ENCODE assay signal across 12 cellular contexts in the genomic region with DNA sequence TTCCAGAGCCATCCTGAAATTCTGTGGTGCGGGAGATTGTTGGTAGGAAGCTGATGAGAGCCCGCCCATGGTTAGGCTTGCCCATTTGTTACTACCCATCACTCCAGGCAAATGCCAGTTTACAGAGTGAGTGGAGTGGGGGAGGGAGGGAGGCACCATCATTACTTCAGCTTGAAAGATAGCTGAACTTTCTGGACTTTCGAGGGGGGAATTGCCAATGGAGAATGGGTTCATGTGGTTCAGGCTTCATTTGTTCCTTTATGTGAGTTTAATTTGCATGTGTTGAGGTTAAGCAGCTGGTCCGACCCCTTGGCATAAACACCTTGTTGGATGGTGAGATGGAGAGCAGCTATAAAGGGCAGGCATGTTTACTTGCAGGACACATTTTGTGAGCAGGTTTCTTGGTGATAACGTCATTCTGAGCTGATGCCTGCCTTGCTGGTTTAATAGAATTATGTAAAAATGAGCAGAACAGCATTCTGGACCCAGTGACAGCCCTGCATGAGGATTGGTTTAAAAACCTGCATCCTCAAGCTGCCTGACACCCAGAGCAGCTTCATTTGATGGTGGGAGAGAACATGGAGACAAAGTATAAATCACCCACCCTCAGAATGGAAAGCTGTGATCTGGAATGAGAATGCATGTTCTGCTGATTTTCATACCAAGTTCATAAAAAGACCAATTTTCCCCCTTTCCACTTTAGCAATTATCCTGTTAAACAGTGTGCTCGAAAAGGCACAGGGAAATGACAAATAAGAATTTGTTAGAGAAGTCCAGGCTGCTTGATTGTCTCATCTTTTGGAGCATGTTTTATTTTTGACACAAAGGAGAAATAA.
DNase-seq lines count a peak whose midpoint lies in the region; ATAC-seq and TF ChIP-seq lines count a peak whose summit lies in the region.
"Had no signal": no experiment of that assay in that cellular context is flagged by ENCODE, and none has a peak within 500 bp of the region (broad histone marks: within the 10 kb centered on the region; RNA-seq: fewer than 3 reads in every experiment).

No MANE protein-coding gene starts in this region.

- no peak for DNase-seq in BE2C
- DNase-seq in IMR-90: no peak
- no peak for DNase-seq in neural crest cell (ENCODE audit: low read depth, low spot score)
- no peak for DNase-seq in endothelial cell (ENCODE audit: low spot score)
- DNase-seq in SW480 (ENCODE audit: low spot score): no peak
- no peak for DNase-seq in NCI-H446 treated with DMSO at 0.1 percent for 48 hours (lab: John Stamatoyannopoulos, UW)
- no peak for DNase-seq in EL
- DNase-seq: activated CD4-positive, alpha-beta T cell treated with anti-CD3 and anti-CD28 coated beads, Interleukin-2, amount 10 ng/mL, durations not matched to agents 7 days and 5 days; activated T-cell treated with anti-CD3 and anti-CD28 coated beads, Interleukin-2, amount 50 U/mL, for 48 hours; stimulated activated CD4-positive, alpha-beta T cell treated with anti-CD3 and anti-CD28 coated beads, Interleukin-4, amount 100 ng/mL, for 24 hours had no signal

- no peak overlapping the region; the same call in 1 of the 2 replicates for H2BK120ac ChIP-seq in IMR-90 (ENCODE audit: low read depth, low read length)

- TF ChIP-seq CTCF in BE2C (IDR thresholded peaks at IDR 0.05; ENCODE audit: low read depth, low read length): no peak
- no peak for TF ChIP-seq CTCF in IMR-90 (conservative IDR thresholded peaks at IDR 0.05; ENCODE audit: low read depth, low read length)
- no peak for TF ChIP-seq CTCF in neural crest cell (conservative IDR thresholded peaks at IDR 0.05)
- no peak for TF ChIP-seq CTCF in endothelial cell (IDR thresholded peaks at IDR 0.05; ENCODE audit: unreplicated experiment)

- H3K9ac ChIP-seq in IMR-90 (ENCODE audit: low read depth, low read length): no peak overlapping the region

- no peak for ATAC-seq in IMR-90 (ENCODE audit: low read depth)
- ATAC-seq: stimulated activated effector memory CD8-positive, alpha-beta T cell treated with anti-CD3 and anti-CD28 coated beads, Interleukin-12 subunit alpha, Interleukin-12 subunit beta, amount 100 ng/mL, for 72 hours had no signal

- H3K79me1 ChIP-seq in IMR-90 (ENCODE audit: low read depth in 1 of 2, low read length in 2 of 2): peaks cover 0 to 62% of the 10 kb centered on the region in 2 experiments; a peak in 2 of 4 replicates

- dilution Hi-C loops in IMR-90 (cut with HindIII; ENCODE audit: low sequenced_read_pairs, unreplicated experiment): no loop called here

- BruUV-seq in IMR-90 (replicated peaks; lab: Mats Ljungman, UMichigan): no TSS peak

- peaks cover 5% of the 10 kb centered on the region; the same call in 1 of the 2 replicates for H3K9me3 ChIP-seq in BE2C
- no peaks in the 10 kb centered on the region for H3K9me3 ChIP-seq in IMR-90 (ENCODE audit: control insufficient read depth, insufficient read depth, low read length)

- peak overlapping the region; percentile 5; the same call in 1 of the 2 replicates for H3K4me3 ChIP-seq in BE2C (ENCODE audit: low read depth, low read length)
- H3K4me3 ChIP-seq in IMR-90 (ENCODE audit: insufficient read depth, low read depth, low read length): no peak overlapping the region

- no peak overlapping the region for H2BK20ac ChIP-seq in IMR-90 (ENCODE audit: low read depth, low read length)

- H3K27me3 ChIP-seq in BE2C: no peaks in the 10 kb centered on the region
- no peaks in the 10 kb centered on the region for H3K27me3 ChIP-seq in IMR-90 (ENCODE audit: control insufficient read depth, insufficient read depth, low read length)

- H2BK15ac ChIP-seq in IMR-90 (ENCODE audit: low read depth, low read length): no peak overlapping the region

- no peak overlapping the region; the same call in 1 of the 2 replicates for H3K27ac ChIP-seq in IMR-90 (ENCODE audit: insufficient read depth, low read length)
- H3K27ac ChIP-seq in cingulate gyrus (ENCODE audit: low read depth, low read length): peak overlapping the region; percentile 73

- intact Hi-C loops in IMR-90 (cut with micrococcal nuclease): no loop called here

- POLR2A ChIA-PET in IMR-90 (lab: Charles Lee; ENCODE audit: unreplicated experiment): no interaction called here

- 94% methylated on average over 2 of the region's 6 CpGs; no CpG with 5 or more reads in 1 of the 2 experiments for WGBS in IMR-90 (ENCODE audit: extremely low coverage in 2 of 2, insufficient read length in 1 of 2), 2 experiments

- H3K23ac ChIP-seq in IMR-90 (ENCODE audit: low read depth, low read length): peak overlapping the region; percentile 19

- H3K4me3 Mint-ChIP-seq in neural crest cell (peak overlapping the region; percentile 21), endothelial cell (ENCODE audit: unreplicated experiment) (no peak overlapping the region)
- H3K4me3 Mint-ChIP-seq: activated CD4-positive, alpha-beta T cell treated with anti-CD3 and anti-CD28 coated beads, Interleukin-2, amount 10 ng/mL, durations not matched to agents 7 days and 5 days; stimulated activated effector memory CD8-positive, alpha-beta T cell treated with anti-CD3 and anti-CD28 coated beads, Interleukin-12 subunit alpha, Interleukin-12 subunit beta, amount 100 ng/mL, for 72 hours had no signal

- H2BK5ac ChIP-seq in IMR-90 (ENCODE audit: low read depth, low read length, poor library complexity, severe bottlenecking): peak overlapping the region; percentile 12

- no peak overlapping the region for H2AK9ac ChIP-seq in IMR-90 (replicated peaks; ENCODE audit: low read depth, low read length, poor library complexity)

- no peak overlapping the region; the same call in 1 of the 2 replicates for H4K5ac ChIP-seq in IMR-90 (ENCODE audit: low read depth, low read length)

- H3K36me3 Mint-ChIP-seq in neural crest cell (ENCODE audit: low read depth): no peaks in the 10 kb centered on the region
- H3K36me3 Mint-ChIP-seq in endothelial cell (ENCODE audit: low read depth, unreplicated experiment): no peaks in the 10 kb centered on the region
- H3K36me3 Mint-ChIP-seq: stimulated activated effector memory CD8-positive, alpha-beta T cell treated with anti-CD3 and anti-CD28 coated beads, Interleukin-12 subunit alpha, Interleukin-12 subunit beta, amount 100 ng/mL, for 72 hours had no signal

- H3K27me3 Mint-ChIP-seq in neural crest cell (ENCODE audit: low read depth) (no peaks in the 10 kb centered on the region), endothelial cell (ENCODE audit: unreplicated experiment) (peaks cover 5% of the 10 kb centered on the region)
- H3K27me3 Mint-ChIP-seq: activated CD4-positive, alpha-beta T cell treated with anti-CD3 and anti-CD28 coated beads, Interleukin-2, amount 10 ng/mL, durations not matched to agents 7 days and 5 days had no signal

- H4K8ac ChIP-seq in IMR-90 (ENCODE audit: low read depth in 2 of 2, low read length in 2 of 2): peak overlapping the region in 1 of 2 experiments; percentile 13; a peak in 1 of 4 replicates

- H3K18ac ChIP-seq in IMR-90 (ENCODE audit: low read depth, low read length): no peak overlapping the region

- H3K14ac ChIP-seq in IMR-90 (replicated peaks; ENCODE audit: low read depth, low read length): peak overlapping the region; percentile 12; the same call in 1 of the 2 replicates

- H3K4me1 ChIP-seq in BE2C: peaks cover 28% of the 10 kb centered on the region
- H3K4me1 ChIP-seq in IMR-90 (ENCODE audit: control insufficient read depth, insufficient read depth, low read length): peaks cover 54% of the 10 kb centered on the region

- no peak for TF ChIP-seq RAD21 in IMR-90 (IDR thresholded peaks at IDR 0.05; ENCODE audit: low read length)

- peak overlapping the region; percentile 8 for H4K91ac ChIP-seq in IMR-90 (ENCODE audit: insufficient read depth, low read depth, low read length)

- H3K27ac Mint-ChIP-seq in neural crest cell (ENCODE audit: unreplicated experiment): peak overlapping the region; percentile 89
- no peak overlapping the region for H3K27ac Mint-ChIP-seq in endothelial cell (ENCODE audit: unreplicated experiment)
- H3K27ac Mint-ChIP-seq: stimulated activated effector memory CD8-positive, alpha-beta T cell treated with anti-CD3 and anti-CD28 coated beads, Interleukin-12 subunit alpha, Interleukin-12 subunit beta, amount 100 ng/mL, for 72 hours had no signal

- peaks cover 71% of the 10 kb centered on the region for H3K4me1 Mint-ChIP-seq in neural crest cell
- peaks cover 48% of the 10 kb centered on the region for H3K4me1 Mint-ChIP-seq in endothelial cell (ENCODE audit: unreplicated experiment)
- H3K4me1 Mint-ChIP-seq: activated CD4-positive, alpha-beta T cell treated with anti-CD3 and anti-CD28 coated beads, Interleukin-2, amount 10 ng/mL, durations not matched to agents 7 days and 5 days had no signal

- no peak overlapping the region for H2AFZ ChIP-seq in IMR-90 (replicated peaks; ENCODE audit: low read length, poor library complexity)

- H2AK5ac ChIP-seq in IMR-90 (ENCODE audit: low read depth, low read length): peak overlapping the region; percentile 15; the same call in 1 of the 2 replicates

- H3K4me2 ChIP-seq in IMR-90 (ENCODE audit: low read depth, low read length): no peak overlapping the region

- H3K36me3 ChIP-seq in BE2C: no peaks in the 10 kb centered on the region
- peaks cover 18% of the 10 kb centered on the region for H3K36me3 ChIP-seq in IMR-90 (ENCODE audit: control insufficient read depth, insufficient read depth, low read length)

- peaks cover 49% of the 10 kb centered on the region for H3K9me1 ChIP-seq in IMR-90 (ENCODE audit: insufficient read depth, low read length)

- CTCF ChIA-PET in IMR-90 (lab: Yijun Ruan, JAX): no interaction called here

- H4K20me1 ChIP-seq in IMR-90 (ENCODE audit: insufficient read depth, low read length): peaks cover 98% of the 10 kb centered on the region

- TF ChIP-seq POLR2A in IMR-90 (IDR thresholded peaks at IDR 0.05; ENCODE audit: low read depth, low read length): no peak; the same call in 1 of the 2 replicates

- peak overlapping the region; percentile 31 for H3K4ac ChIP-seq in IMR-90 (ENCODE audit: low read depth, low read length)

- in situ Hi-C loops in IMR-90 (cut with MboI; ENCODE audit: low sequenced_read_pairs): no loop called here

- H3K9me3 Mint-ChIP-seq in neural crest cell (no peaks in the 10 kb centered on the region), endothelial cell (ENCODE audit: unreplicated experiment) (no peaks in the 10 kb centered on the region)
- H3K9me3 Mint-ChIP-seq: activated CD4-positive, alpha-beta T cell treated with anti-CD3 and anti-CD28 coated beads, Interleukin-2, amount 10 ng/mL, durations not matched to agents 7 days and 5 days; stimulated activated effector memory CD8-positive, alpha-beta T cell treated with anti-CD3 and anti-CD28 coated beads, Interleukin-12 subunit alpha, Interleukin-12 subunit beta, amount 100 ng/mL, for 72 hours had no signal

- no peak overlapping the region for H3K56ac ChIP-seq in IMR-90 (ENCODE audit: extremely low read depth, insufficient read depth, low read length)

TF ChIP-seq in IMR-90, 13 proteins besides CTCF, POLR2A, EP300 and RAD21 (continues in another document):
- TF ChIP-seq NFE2L2 (IDR thresholded peaks at IDR 0.05; ENCODE audit: low read depth, low read length) (no peak), BHLHE40 (IDR thresholded peaks at IDR 0.05; ENCODE audit: low read depth, low read length) (no peak)
